Comparison of ENCODE assay signal across 1 cellular context in the genomic region with DNA sequence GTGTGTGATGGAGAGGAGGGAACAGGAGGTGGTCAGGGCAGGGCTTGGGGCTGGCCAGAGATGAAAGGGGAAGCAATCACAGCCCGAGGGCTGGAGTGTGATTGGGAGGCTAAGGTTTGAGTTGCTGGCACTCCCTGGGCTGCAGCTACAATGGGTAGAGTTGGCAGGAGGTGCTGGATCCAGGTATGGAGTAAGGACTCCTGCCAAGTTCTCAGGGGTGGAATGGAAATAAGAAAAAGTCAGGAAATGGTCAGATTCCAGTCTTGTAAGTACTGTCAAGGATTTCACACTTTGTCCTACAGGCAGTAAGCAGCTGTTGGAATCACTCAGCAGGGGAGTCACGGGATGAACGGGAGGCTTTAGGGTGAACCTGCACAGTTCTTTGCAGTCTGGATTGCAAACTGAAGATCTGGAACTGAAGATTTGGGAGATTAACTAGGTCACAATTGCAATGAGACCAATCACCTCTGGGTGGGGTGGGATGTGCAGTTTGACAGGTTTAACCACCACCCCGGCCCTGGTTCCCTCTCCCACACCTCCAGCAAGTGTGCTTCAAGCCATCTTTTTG.
TF ChIP-seq lines count a peak whose summit lies in the region.

No MANE protein-coding gene starts in this region.

TF ChIP-seq in GM23338, 12 proteins besides CTCF, POLR2A, EP300 and RAD21 (continued from another document):
- TF ChIP-seq, protein P1, sequence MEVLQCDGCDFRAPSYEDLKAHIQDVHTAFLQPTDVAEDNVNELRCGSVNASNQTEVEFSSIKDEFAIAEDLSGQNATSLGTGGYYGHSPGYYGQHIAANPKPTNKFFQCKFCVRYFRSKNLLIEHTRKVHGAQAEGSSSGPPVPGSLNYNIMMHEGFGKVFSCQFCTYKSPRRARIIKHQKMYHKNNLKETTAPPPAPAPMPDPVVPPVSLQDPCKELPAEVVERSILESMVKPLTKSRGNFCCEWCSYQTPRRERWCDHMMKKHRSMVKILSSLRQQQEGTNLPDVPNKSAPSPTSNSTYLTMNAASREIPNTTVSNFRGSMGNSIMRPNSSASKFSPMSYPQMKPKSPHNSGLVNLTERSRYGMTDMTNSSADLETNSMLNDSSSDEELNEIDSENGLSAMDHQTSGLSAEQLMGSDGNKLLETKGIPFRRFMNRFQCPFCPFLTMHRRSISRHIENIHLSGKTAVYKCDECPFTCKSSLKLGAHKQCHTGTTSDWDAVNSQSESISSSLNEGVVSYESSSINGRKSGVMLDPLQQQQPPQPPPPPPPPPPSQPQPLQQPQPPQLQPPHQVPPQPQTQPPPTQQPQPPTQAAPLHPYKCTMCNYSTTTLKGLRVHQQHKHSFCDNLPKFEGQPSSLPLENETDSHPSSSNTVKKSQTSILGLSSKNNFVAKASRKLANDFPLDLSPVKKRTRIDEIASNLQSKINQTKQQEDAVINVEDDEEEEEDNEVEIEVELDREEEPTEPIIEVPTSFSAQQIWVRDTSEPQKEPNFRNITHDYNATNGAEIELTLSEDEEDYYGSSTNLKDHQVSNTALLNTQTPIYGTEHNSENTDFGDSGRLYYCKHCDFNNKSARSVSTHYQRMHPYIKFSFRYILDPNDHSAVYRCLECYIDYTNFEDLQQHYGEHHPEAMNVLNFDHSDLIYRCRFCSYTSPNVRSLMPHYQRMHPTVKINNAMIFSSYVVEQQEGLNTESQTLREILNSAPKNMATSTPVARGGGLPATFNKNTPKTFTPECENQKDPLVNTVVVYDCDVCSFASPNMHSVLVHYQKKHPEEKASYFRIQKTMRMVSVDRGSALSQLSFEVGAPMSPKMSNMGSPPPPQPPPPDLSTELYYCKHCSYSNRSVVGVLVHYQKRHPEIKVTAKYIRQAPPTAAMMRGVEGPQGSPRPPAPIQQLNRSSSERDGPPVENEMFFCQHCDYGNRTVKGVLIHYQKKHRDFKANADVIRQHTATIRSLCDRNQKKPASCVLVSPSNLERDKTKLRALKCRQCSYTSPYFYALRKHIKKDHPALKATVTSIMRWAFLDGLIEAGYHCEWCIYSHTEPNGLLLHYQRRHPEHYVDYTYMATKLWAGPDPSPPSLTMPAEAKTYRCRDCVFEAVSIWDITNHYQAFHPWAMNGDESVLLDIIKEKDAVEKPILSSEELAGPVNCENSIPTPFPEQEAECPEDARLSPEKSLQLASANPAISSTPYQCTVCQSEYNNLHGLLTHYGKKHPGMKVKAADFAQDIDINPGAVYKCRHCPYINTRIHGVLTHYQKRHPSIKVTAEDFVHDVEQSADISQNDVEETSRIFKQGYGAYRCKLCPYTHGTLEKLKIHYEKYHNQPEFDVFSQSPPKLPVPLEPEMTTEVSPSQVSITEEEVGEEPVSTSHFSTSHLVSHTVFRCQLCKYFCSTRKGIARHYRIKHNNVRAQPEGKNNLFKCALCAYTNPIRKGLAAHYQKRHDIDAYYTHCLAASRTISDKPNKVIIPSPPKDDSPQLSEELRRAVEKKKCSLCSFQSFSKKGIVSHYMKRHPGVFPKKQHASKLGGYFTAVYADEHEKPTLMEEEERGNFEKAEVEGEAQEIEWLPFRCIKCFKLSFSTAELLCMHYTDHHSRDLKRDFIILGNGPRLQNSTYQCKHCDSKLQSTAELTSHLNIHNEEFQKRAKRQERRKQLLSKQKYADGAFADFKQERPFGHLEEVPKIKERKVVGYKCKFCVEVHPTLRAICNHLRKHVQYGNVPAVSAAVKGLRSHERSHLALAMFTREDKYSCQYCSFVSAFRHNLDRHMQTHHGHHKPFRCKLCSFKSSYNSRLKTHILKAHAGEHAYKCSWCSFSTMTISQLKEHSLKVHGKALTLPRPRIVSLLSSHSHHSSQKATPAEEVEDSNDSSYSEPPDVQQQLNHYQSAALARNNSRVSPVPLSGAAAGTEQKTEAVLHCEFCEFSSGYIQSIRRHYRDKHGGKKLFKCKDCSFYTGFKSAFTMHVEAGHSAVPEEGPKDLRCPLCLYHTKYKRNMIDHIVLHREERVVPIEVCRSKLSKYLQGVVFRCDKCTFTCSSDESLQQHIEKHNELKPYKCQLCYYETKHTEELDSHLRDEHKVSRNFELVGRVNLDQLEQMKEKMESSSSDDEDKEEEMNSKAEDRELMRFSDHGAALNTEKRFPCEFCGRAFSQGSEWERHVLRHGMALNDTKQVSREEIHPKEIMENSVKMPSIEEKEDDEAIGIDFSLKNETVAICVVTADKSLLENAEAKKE (CRISPR knock-in tag; IDR thresholded peaks at IDR 0.05), result no peak
- TF ChIP-seq ZNF331 (CRISPR knock-in tag; IDR thresholded peaks at IDR 0.05; ENCODE audit: low read depth), result no peak
- no peak for TF ChIP-seq JUNB (IDR thresholded peaks at IDR 0.05; ENCODE audit: unreplicated experiment)
- no peak for TF ChIP-seq STAT1 (IDR thresholded peaks at IDR 0.05; ENCODE audit: unreplicated experiment)
- no peak for TF ChIP-seq CREB1 (CRISPR knock-in tag; IDR thresholded peaks at IDR 0.05; ENCODE audit: low read depth)
- TF ChIP-seq EZH2phosphoT487 (IDR thresholded peaks at IDR 0.05; ENCODE audit: unreplicated experiment), result no peak
- no peak for TF ChIP-seq ZNF114 (CRISPR knock-in tag; IDR thresholded peaks at IDR 0.05)
- TF ChIP-seq NANOG (IDR thresholded peaks at IDR 0.05; ENCODE audit: borderline replicate concordance), result no peak
- TF ChIP-seq, protein P2, sequence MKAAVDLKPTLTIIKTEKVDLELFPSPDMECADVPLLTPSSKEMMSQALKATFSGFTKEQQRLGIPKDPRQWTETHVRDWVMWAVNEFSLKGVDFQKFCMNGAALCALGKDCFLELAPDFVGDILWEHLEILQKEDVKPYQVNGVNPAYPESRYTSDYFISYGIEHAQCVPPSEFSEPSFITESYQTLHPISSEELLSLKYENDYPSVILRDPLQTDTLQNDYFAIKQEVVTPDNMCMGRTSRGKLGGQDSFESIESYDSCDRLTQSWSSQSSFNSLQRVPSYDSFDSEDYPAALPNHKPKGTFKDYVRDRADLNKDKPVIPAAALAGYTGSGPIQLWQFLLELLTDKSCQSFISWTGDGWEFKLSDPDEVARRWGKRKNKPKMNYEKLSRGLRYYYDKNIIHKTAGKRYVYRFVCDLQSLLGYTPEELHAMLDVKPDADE (IDR thresholded peaks at IDR 0.05), result no peak
- TF ChIP-seq, protein P3, sequence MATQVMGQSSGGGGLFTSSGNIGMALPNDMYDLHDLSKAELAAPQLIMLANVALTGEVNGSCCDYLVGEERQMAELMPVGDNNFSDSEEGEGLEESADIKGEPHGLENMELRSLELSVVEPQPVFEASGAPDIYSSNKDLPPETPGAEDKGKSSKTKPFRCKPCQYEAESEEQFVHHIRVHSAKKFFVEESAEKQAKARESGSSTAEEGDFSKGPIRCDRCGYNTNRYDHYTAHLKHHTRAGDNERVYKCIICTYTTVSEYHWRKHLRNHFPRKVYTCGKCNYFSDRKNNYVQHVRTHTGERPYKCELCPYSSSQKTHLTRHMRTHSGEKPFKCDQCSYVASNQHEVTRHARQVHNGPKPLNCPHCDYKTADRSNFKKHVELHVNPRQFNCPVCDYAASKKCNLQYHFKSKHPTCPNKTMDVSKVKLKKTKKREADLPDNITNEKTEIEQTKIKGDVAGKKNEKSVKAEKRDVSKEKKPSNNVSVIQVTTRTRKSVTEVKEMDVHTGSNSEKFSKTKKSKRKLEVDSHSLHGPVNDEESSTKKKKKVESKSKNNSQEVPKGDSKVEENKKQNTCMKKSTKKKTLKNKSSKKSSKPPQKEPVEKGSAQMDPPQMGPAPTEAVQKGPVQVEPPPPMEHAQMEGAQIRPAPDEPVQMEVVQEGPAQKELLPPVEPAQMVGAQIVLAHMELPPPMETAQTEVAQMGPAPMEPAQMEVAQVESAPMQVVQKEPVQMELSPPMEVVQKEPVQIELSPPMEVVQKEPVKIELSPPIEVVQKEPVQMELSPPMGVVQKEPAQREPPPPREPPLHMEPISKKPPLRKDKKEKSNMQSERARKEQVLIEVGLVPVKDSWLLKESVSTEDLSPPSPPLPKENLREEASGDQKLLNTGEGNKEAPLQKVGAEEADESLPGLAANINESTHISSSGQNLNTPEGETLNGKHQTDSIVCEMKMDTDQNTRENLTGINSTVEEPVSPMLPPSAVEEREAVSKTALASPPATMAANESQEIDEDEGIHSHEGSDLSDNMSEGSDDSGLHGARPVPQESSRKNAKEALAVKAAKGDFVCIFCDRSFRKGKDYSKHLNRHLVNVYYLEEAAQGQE (IDR thresholded peaks at IDR 0.05; ENCODE audit: unreplicated experiment), result no peak
